In the genomic region with DNA sequence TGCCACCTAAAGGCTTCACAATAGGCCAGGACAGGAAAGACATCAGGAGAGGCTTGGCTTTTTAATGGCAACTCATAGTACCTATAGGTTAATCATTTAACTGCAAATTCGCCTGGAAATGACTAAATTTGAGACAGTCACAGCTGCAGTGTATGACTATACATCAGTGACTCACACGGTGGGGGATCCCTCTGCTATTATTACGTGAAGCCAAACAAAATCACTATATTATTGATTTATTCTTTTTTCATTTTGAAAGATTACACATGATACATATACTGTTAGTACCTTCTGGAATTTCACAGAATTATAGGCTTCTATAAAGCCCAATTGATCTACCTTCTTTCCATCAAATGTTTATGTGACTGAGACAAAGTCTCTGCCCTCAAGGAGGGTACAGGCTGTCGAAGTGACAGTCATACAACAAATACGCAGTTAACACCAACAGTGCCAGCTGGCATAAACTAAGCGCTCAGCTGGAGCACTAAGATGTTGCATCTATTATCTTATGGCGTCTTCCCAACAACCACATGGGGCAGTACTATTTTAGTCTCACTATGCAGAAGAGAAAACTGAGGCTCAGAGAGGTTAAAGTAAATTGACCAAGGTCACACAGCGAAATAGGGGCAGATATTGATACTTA, we compare ENCODE assay signal across 8 cellular contexts.
DNase-seq lines count a peak whose midpoint lies in the region; ATAC-seq and TF ChIP-seq lines count a peak whose summit lies in the region.

No MANE protein-coding gene starts in this region.

- H3K4me1 ChIP-seq in osteoblast (ENCODE audit: insufficient read depth, low read length), result no peaks in the 10 kb centered on the region
- H3K4me1 ChIP-seq in stomach, result peaks cover 0 to 30% (median 15%) of the 10 kb centered on the region in 4 donors
- H3K4me1 ChIP-seq in SJCRH30, result no peaks in the 10 kb centered on the region

- peak overlapping the region; percentile 59 for H3K27ac Mint-ChIP-seq in activated CD4-positive, alpha-beta memory T cell treated with anti-CD3 and anti-CD28 coated beads, Interleukin-2, amount 10 ng/mL, durations not matched to agents 7 days and 5 days

- no peaks in the 10 kb centered on the region for H3K36me3 ChIP-seq in osteoblast (ENCODE audit: insufficient read depth, low read length)
- peaks cover 0 to 4% (median 1%) of the 10 kb centered on the region in 4 donors for H3K36me3 ChIP-seq in stomach
- no peaks in the 10 kb centered on the region for H3K36me3 ChIP-seq in SJCRH30

- H3K27me3 Mint-ChIP-seq in activated CD4-positive, alpha-beta memory T cell treated with anti-CD3 and anti-CD28 coated beads, Interleukin-2, amount 10 ng/mL, durations not matched to agents 7 days and 5 days, result no peaks in the 10 kb centered on the region

- no peak overlapping the region for H3K4me2 ChIP-seq in osteoblast (ENCODE audit: insufficient read depth, low read length)

- H3K27me3 ChIP-seq in osteoblast (ENCODE audit: insufficient read depth, low read length) (no peaks in the 10 kb centered on the region), stomach (no peaks in the 10 kb centered on the region), SJCRH30 (no peaks in the 10 kb centered on the region)

- peaks cover 13% of the 10 kb centered on the region for H3K36me3 Mint-ChIP-seq in activated CD4-positive, alpha-beta memory T cell treated with anti-CD3 and anti-CD28 coated beads, Interleukin-2, amount 10 ng/mL, durations not matched to agents 7 days and 5 days (ENCODE audit: low read depth)

- peak; percentile 11 for DNase-seq in NK-92 treated with Interleukin-12 subunit alpha and Interleukin-12 subunit beta, amount 100 ng/mL, for 24 hours (lab: John Stamatoyannopoulos, UW)
- DNase-seq in NK-92 (lab: John Stamatoyannopoulos, UW; ENCODE audit: unreplicated experiment) (no peak), osteoblast (ENCODE audit: insufficient read length, low spot score, missing footprints) (peak; percentile 69), stomach (no peak), 8988T (no peak), SJCRH30 (no peak)
- peak; percentile 52 for DNase-seq in activated CD4-positive, alpha-beta memory T cell treated with anti-CD3 and anti-CD28 coated beads, Interleukin-2, amount 10 ng/mL, durations not matched to agents 7 days and 5 days

- H3K79me2 ChIP-seq in osteoblast (ENCODE audit: insufficient read depth, low read length), result no peaks in the 10 kb centered on the region

- CTCF ChIA-PET in activated CD4-positive, alpha-beta memory T cell treated with anti-CD3 and anti-CD28 coated beads, Interleukin-2, amount 10 ng/mL, durations not matched to agents 7 days and 5 days (lab: Charles Lee), result interaction anchor here (1.5 kb wide), 1 partner anchor 102 kb away, joined by 4 read pairs; no protein-coding TSS in a partner anchor

- H3K4me3 ChIP-seq in osteoblast (ENCODE audit: insufficient read depth, low read length) (no peak overlapping the region), stomach (no peak overlapping the region), SJCRH30 (no peak overlapping the region)

- H3K9me3 Mint-ChIP-seq in activated CD4-positive, alpha-beta memory T cell treated with anti-CD3 and anti-CD28 coated beads, Interleukin-2, amount 10 ng/mL, durations not matched to agents 7 days and 5 days, result no peaks in the 10 kb centered on the region

- TF ChIP-seq CTCF in osteoblast (IDR thresholded peaks at IDR 0.05; ENCODE audit: extremely low read depth, low read depth, low read length), result no peak
- TF ChIP-seq CTCF in stomach (IDR thresholded peaks at IDR 0.05), result no peak

- POLR2A ChIA-PET in activated CD4-positive, alpha-beta memory T cell treated with anti-CD3 and anti-CD28 coated beads, Interleukin-2, amount 10 ng/mL, durations not matched to agents 7 days and 5 days (lab: Charles Lee), result interaction anchor here (0.8 to 3.0 kb wide), 3 partner anchors 8 to 112 kb away, joined by 3 to 15 read pairs (median 3); no protein-coding TSS in a partner anchor

- WGBS in stomach, 5 donors, result 57 to 76% (median 63%) methylated on average over 8 of the region's 8 CpGs

- H3K4me3 Mint-ChIP-seq in activated CD4-positive, alpha-beta memory T cell treated with anti-CD3 and anti-CD28 coated beads, Interleukin-2, amount 10 ng/mL, durations not matched to agents 7 days and 5 days, result peak overlapping the region; percentile 16

- no peak overlapping the region for H2AFZ ChIP-seq in osteoblast (ENCODE audit: low read length)

- intact Hi-C loops in stomach (cut with DNase I; ENCODE audit: low total_unique reads), result no loop called here

- TF ChIP-seq POLR2A in stomach (IDR thresholded peaks at IDR 0.05), result no peak

- H3K9me3 ChIP-seq in osteoblast (ENCODE audit: low read depth, low read length), result no peaks in the 10 kb centered on the region
- no peaks in the 10 kb centered on the region for H3K9me3 ChIP-seq in stomach
- H3K9me3 ChIP-seq in SJCRH30 (replicated peaks), result no peaks in the 10 kb centered on the region

- H4K20me1 ChIP-seq in osteoblast (ENCODE audit: insufficient read depth, low read length), result no peaks in the 10 kb centered on the region

- peak; percentile 85 for ATAC-seq in HG02943 (IDR thresholded peaks at IDR 0.05; ENCODE audit: low read depth, unreplicated experiment)

- H3K27ac ChIP-seq in osteoblast (ENCODE audit: low read depth, low read length) (no peak overlapping the region), stomach (no peak overlapping the region), SJCRH30 (no peak overlapping the region)

- TF ChIP-seq EP300 in stomach (IDR thresholded peaks at IDR 0.05), result no peak

- H3K4me1 Mint-ChIP-seq in activated CD4-positive, alpha-beta memory T cell treated with anti-CD3 and anti-CD28 coated beads, Interleukin-2, amount 10 ng/mL, durations not matched to agents 7 days and 5 days, result peaks cover 71% of the 10 kb centered on the region

Comparison
In these comparisons a context has a peak if more than half of its experiments do, and no peak if none do; other contexts are left out.
1. DNase-seq: peak in NK-92 treated with Interleukin-12 subunit alpha and Interleukin-12 subunit beta, amount 100 ng/mL, for 24 hours (single experiment), activated CD4-positive, alpha-beta memory T cell treated with anti-CD3 and anti-CD28 coated beads, Interleukin-2, amount 10 ng/mL, durations not matched to agents 7 days and 5 days (single experiment) and osteoblast (single experiment); none in NK-92 (single experiment), stomach (single experiment), 8988T (single experiment) and SJCRH30 (0 of 2).